In genomic region chr6:20170455-20171148, GRCh38 we compare ENCODE assay signal across 20 cellular contexts.
"Had no signal": no experiment of that assay in that cellular context is flagged by ENCODE, and none has a peak within 500 bp of the region (broad histone marks: within the 10 kb centered on the region; RNA-seq: fewer than 3 reads in every experiment).

No MANE protein-coding gene starts in this region.

- ATAC-seq: esophagus mucosa; gastrocnemius medialis; naive thymus-derived CD4-positive, alpha-beta T cell; stimulated activated memory B cell treated with anti-CD40 and anti-IgM and Interleukin-4, amounts not matched to agents 10 μg/mL and 1 μg/mL and 100 μg/mL, for 72 hours; upper lobe of right lung had no signal

- H3K27ac ChIP-seq: testis, upper lobe of right lung, vagina had no signal

- H3K9me3 Mint-ChIP-seq: naive thymus-derived CD4-positive, alpha-beta T cell; nephron progenitor cell had no signal

- H3K36me3 Mint-ChIP-seq: stimulated activated memory B cell treated with anti-CD40 and anti-IgM and Interleukin-4, amounts not matched to agents 10 μg/mL and 1 μg/mL and 100 μg/mL, for 72 hours had no signal

- H3K27ac Mint-ChIP-seq: nephron progenitor cell; stimulated activated memory B cell treated with anti-CD40 and anti-IgM and Interleukin-4, amounts not matched to agents 10 μg/mL and 1 μg/mL and 100 μg/mL, for 72 hours; stimulated activated naive CD8-positive, alpha-beta T cell treated with anti-CD3 and anti-CD28 coated beads, Interleukin-15, Interleukin-2, amounts not matched to agents 100 ng/mL and 50 ng/mL, for 24 hours had no signal

- FAIRE-seq: endometrium had no signal

- H3K36me3 ChIP-seq: gastrocnemius medialis, upper lobe of right lung, vagina had no signal

- H3K4me3 ChIP-seq: gastrocnemius medialis, heart right ventricle, spleen, testis, tibial nerve, upper lobe of right lung, vagina had no signal

- DNase-seq: effector memory CD4-positive, alpha-beta T cell; heart right ventricle; hypothalamus; islet precursor cell; mammary epithelial cell; naive thymus-derived CD4-positive, alpha-beta T cell; nephron progenitor cell; spleen; stimulated activated CD4-positive, alpha-beta T cell treated with anti-CD3 and anti-CD28 coated beads, Interleukin-15, amount 100 ng/mL, for 24 hours; stimulated activated CD4-positive, alpha-beta T cell treated with anti-CD3 and anti-CD28 coated beads, Interleukin-1b, Interleukin-23, amount 100 ng/mL, for 48 hours; stimulated activated CD4-positive, alpha-beta T cell treated with anti-CD3 and anti-CD28 coated beads, Interleukin-4, amount 100 ng/mL, for 24 hours; testis; upper lobe of right lung had no signal

- H3K4me3 Mint-ChIP-seq: naive thymus-derived CD4-positive, alpha-beta T cell; nephron progenitor cell; stimulated activated memory B cell treated with anti-CD40 and anti-IgM and Interleukin-4, amounts not matched to agents 10 μg/mL and 1 μg/mL and 100 μg/mL, for 72 hours; stimulated activated naive CD8-positive, alpha-beta T cell treated with anti-CD3 and anti-CD28 coated beads, Interleukin-15, Interleukin-2, amounts not matched to agents 100 ng/mL and 50 ng/mL, for 24 hours had no signal

- H3K9me3 ChIP-seq: gastrocnemius medialis, heart right ventricle, spleen, testis, tibial nerve, upper lobe of right lung, vagina had no signal

- H3K27me3 ChIP-seq: gastrocnemius medialis, heart right ventricle, spleen, testis, tibial nerve, upper lobe of right lung, vagina had no signal

- H3K27me3 Mint-ChIP-seq: naive thymus-derived CD4-positive, alpha-beta T cell; stimulated activated memory B cell treated with anti-CD40 and anti-IgM and Interleukin-4, amounts not matched to agents 10 μg/mL and 1 μg/mL and 100 μg/mL, for 72 hours; stimulated activated naive CD8-positive, alpha-beta T cell treated with anti-CD3 and anti-CD28 coated beads, Interleukin-15, Interleukin-2, amounts not matched to agents 100 ng/mL and 50 ng/mL, for 24 hours had no signal

- H3K4me1 Mint-ChIP-seq: nephron progenitor cell had no signal

- H3K4me1 ChIP-seq: gastrocnemius medialis, testis had no signal
